In the genomic region with DNA sequence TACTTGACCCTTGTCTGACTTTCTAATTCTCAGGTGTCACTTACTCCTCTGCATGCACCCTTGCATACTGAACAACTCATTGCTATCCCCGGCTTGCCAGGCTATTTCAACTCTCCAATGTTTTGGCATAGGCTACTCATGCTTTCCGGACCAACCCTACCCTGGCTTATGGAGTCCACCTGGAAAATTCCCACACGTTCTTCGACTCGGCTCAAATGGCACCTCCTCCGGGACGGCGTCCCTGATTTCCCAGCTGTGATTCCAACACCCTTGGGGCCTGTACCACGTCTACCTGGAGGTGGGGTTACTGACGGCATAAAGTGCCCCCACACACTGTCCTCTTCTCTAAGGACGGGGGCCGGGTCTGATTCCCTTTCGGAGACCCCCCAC, we compare ENCODE assay signal across 8 cellular contexts. TPM values are rescaled to one million over a fixed set of nuclear protein-coding genes. Genes with fewer than 3 reads are reported as not detected.
DNase-seq lines count a peak whose midpoint lies in the region; ATAC-seq and TF ChIP-seq lines count a peak whose summit lies in the region.

No MANE protein-coding gene starts in this region.

- peak; percentile 62 for ATAC-seq in body of pancreas
- no peak for ATAC-seq in HG02623 (IDR thresholded peaks at IDR 0.05; ENCODE audit: unreplicated experiment)

- peak overlapping the region; percentile 66; the same call in 1 of the 2 replicates for H2AFZ ChIP-seq in KMS-11 (ENCODE audit: low read depth)

- H3K4me1 Mint-ChIP-seq in activated T-cell treated with anti-CD3 and anti-CD28 coated beads, Interleukin-2, amount 50 U/mL, for 24 hours (ENCODE audit: low read depth) = peaks cover 60% of the 10 kb centered on the region

- peak overlapping the region; percentile 93 for H3K4me3 Mint-ChIP-seq in activated T-cell treated with anti-CD3 and anti-CD28 coated beads, Interleukin-2, amount 50 U/mL, for 24 hours

- no peaks in the 10 kb centered on the region for H3K36me3 ChIP-seq in KMS-11 (ENCODE audit: insufficient read depth)
- H3K36me3 ChIP-seq in body of pancreas (replicated peaks in 1 of 2; ENCODE audit: insufficient read depth in 1 of 2, low read depth in 2 of 2) = peaks cover 0 to 2% of the 10 kb centered on the region in 2 donors
- H3K36me3 ChIP-seq in suprapubic skin = peaks cover 24% of the 10 kb centered on the region

- H4K20me1 ChIP-seq in KMS-11 (ENCODE audit: insufficient read depth) = no peaks in the 10 kb centered on the region

- H3K27ac ChIP-seq in KMS-11 (no peak overlapping the region), body of pancreas (peak overlapping the region; percentile 70 to 92 (median 86)), suprapubic skin (peak overlapping the region; percentile 87)

- peak overlapping the region; percentile 95 for H3K27ac Mint-ChIP-seq in activated T-cell treated with anti-CD3 and anti-CD28 coated beads, Interleukin-2, amount 50 U/mL, for 24 hours

- TF ChIP-seq POLR2A in body of pancreas (IDR thresholded peaks at IDR 0.05) = no peak
- TF ChIP-seq POLR2A in suprapubic skin (IDR thresholded peaks at IDR 0.05) = no peak

- TF ChIP-seq CTCF in KMS-11 (conservative IDR thresholded peaks at IDR 0.05; ENCODE audit: low read depth, low read length) (no peak), body of pancreas (IDR thresholded peaks at IDR 0.05) (no peak), suprapubic skin (IDR thresholded peaks at IDR 0.05) (no peak)

- H3K27me3 Mint-ChIP-seq in activated T-cell treated with anti-CD3 and anti-CD28 coated beads, Interleukin-2, amount 50 U/mL, for 24 hours = no peaks in the 10 kb centered on the region

- H3K4me2 ChIP-seq in KMS-11 = peak overlapping the region; percentile 77

- H3K27me3 ChIP-seq in KMS-11 (ENCODE audit: insufficient read depth, low read depth) = no peaks in the 10 kb centered on the region
- no peaks in the 10 kb centered on the region for H3K27me3 ChIP-seq in body of pancreas
- H3K27me3 ChIP-seq in suprapubic skin = no peaks in the 10 kb centered on the region

- intact Hi-C loops in body of pancreas (cut with DNase I) = no loop called here

- DNase-seq in activated T-cell treated with anti-CD3 and anti-CD28 coated beads, Interleukin-2, amount 50 U/mL, for 24 hours = no peak
- no peak for DNase-seq in activated T-cell treated with anti-CD3 and anti-CD28 coated beads, Interleukin-2, amount 50 U/mL, for 48 hours
- DNase-seq in body of pancreas (peak; percentile 60 to 76 (median 71)), left kidney (ENCODE audit: low read depth, low spot score) (peak; percentile 51), suprapubic skin (ENCODE audit: low spot score in 2 of 2) (no peak), NCI-H187 (lab: John Stamatoyannopoulos, UW) (no peak)

- WGBS in body of pancreas, 2 donors = 1 to 7% methylated on average over 3 to 13 of the region's 13 CpGs
- WGBS in suprapubic skin = 3% methylated on average over 8 of the region's 13 CpGs

- no peak overlapping the region for H3K4me3 ChIP-seq in KMS-11 (IDR thresholded peaks at IDR 0.05; ENCODE audit: insufficient read depth, low read depth, low read length)
- H3K4me3 ChIP-seq in body of pancreas = peak overlapping the region; percentile 78 to 99
- H3K4me3 ChIP-seq in suprapubic skin = peak overlapping the region; percentile 92

- H3K9me3 ChIP-seq in body of pancreas (no peaks in the 10 kb centered on the region), suprapubic skin (no peaks in the 10 kb centered on the region)

- H3K36me3 Mint-ChIP-seq in activated T-cell treated with anti-CD3 and anti-CD28 coated beads, Interleukin-2, amount 50 U/mL, for 24 hours (ENCODE audit: low read depth) = peaks cover 65% of the 10 kb centered on the region

- H3K4me1 ChIP-seq in KMS-11 (ENCODE audit: low read depth, poor library complexity, severe bottlenecking) (peaks cover 38% of the 10 kb centered on the region), body of pancreas (peaks cover 19% of the 10 kb centered on the region), suprapubic skin (peaks cover 25% of the 10 kb centered on the region)

- no peaks in the 10 kb centered on the region for H3K9me3 Mint-ChIP-seq in activated T-cell treated with anti-CD3 and anti-CD28 coated beads, Interleukin-2, amount 50 U/mL, for 24 hours

- H3K79me2 ChIP-seq in KMS-11 (ENCODE audit: insufficient read depth, low read depth) = peaks cover 20% of the 10 kb centered on the region; the same call in 1 of the 2 replicates

- TF ChIP-seq EP300 in suprapubic skin (IDR thresholded peaks at IDR 0.05) = no peak

- H3K9ac ChIP-seq in KMS-11 = peak overlapping the region; percentile 41; the same call in 1 of the 2 replicates

RNA-seq across cellular contexts. Expression of a gene that starts 0.5 kb away (rescaled TPM):
- 1 to 10 TPM; 4.0 to 7.0 TPM for total RNA-seq in body of pancreas
- total RNA-seq in suprapubic skin = 10 to 100 TPM in 2 of 4 donors, 1 to 10 TPM in 2; 6.4 to 31.7 (median 14.3) TPM

RNA-seq across cellular contexts. Expression of a gene that starts 0.6 kb away (rescaled TPM):
- total RNA-seq in body of pancreas = 10 to 100 TPM in 1 of 2 donors, 1 to 10 TPM in 1; 8.9 to 11.9 TPM
- total RNA-seq in suprapubic skin = 10 to 100 TPM; 27.6 to 58.2 (median 36.7) TPM

Comparison
In these comparisons a context has a peak if more than half of its experiments do, and no peak if none do; other contexts are left out.
1. DNase-seq: peak in body of pancreas (4 of 4) and left kidney (single experiment); none in activated T-cell treated with anti-CD3 and anti-CD28 coated beads, Interleukin-2, amount 50 U/mL, for 24 hours (single experiment), activated T-cell treated with anti-CD3 and anti-CD28 coated beads, Interleukin-2, amount 50 U/mL, for 48 hours (0 of 2), suprapubic skin (0 of 2) and NCI-H187 (0 of 2).